9 cellular contexts compared by ENCODE assay signal in the genomic region with DNA sequence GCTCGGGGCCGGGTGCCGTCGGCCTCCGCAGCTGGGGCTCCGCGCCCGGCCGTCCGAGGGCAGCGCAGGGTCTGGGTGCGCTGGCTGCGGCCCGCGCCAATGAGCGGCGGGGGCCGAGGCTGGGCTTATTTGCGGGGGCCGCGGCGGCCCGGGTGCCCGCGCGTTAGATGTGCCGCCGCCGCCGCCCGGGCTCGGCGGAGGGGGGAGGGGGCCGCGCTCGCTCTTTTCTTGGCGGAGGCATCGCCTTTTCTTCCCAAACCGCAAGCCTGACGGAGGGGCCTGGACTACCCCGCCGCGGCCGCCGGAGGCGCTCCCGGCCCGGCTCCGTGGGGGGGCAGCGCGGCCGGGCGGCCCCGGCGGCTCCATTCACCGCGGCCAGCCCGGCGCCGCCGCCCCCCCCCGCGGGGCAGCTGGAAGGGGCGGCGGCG. TPM values are rescaled to one million over a fixed set of nuclear protein-coding genes. Genes with fewer than 3 reads are reported as not detected.
DNase-seq lines count a peak whose midpoint lies in the region; ATAC-seq and TF ChIP-seq lines count a peak whose summit lies in the region.
"Had no signal": no experiment of that assay in that cellular context is flagged by ENCODE, and none has a peak within 500 bp of the region (broad histone marks: within the 10 kb centered on the region; RNA-seq: fewer than 3 reads in every experiment).

TSS of gene NOTUM (minus strand) at position 101 of the 428 bp plus-strand sequence. CDS start 278 bp downstream, outside the sequence.

- peak within 1 kb of the TSS; percentile 44; the same call in 1 of the 2 replicates for H3K4me3 Mint-ChIP-seq in WTC11
- H3K4me3 Mint-ChIP-seq: activated T-cell treated with anti-CD3 and anti-CD28 coated beads, Interleukin-2, amount 50 U/mL, for 24 hours had no signal

- H3K9me3 Mint-ChIP-seq in WTC11 = no peaks in the 10 kb centered on the region
- H3K9me3 Mint-ChIP-seq: activated T-cell treated with anti-CD3 and anti-CD28 coated beads, Interleukin-2, amount 50 U/mL, for 24 hours had no signal

- no peaks in the 10 kb centered on the region for H3K36me3 Mint-ChIP-seq in WTC11

- H3K27ac ChIP-seq in lower lobe of right lung = no peak within 1 kb of the TSS

- intact Hi-C loops in lower lobe of right lung (cut with DNase I) = no loop called here

- H3K4me3 ChIP-seq in HAP-1 = peak within 1 kb of the TSS; percentile 37
- peak within 1 kb of the TSS; percentile 58 for H3K4me3 ChIP-seq in lower lobe of right lung

- peaks cover 8% of the 10 kb centered on the region for H3K27me3 ChIP-seq in HAP-1 (ENCODE audit: low read depth)
- H3K27me3 ChIP-seq in lower lobe of right lung (ENCODE audit: low read depth) = peaks cover 51% of the 10 kb centered on the region

- no peak within 1 kb of the TSS for H3K27ac Mint-ChIP-seq in WTC11
- H3K27ac Mint-ChIP-seq: activated T-cell treated with anti-CD3 and anti-CD28 coated beads, Interleukin-2, amount 50 U/mL, for 24 hours had no signal

- CTCF ChIA-PET in WTC11 (lab: Charles Lee) = interaction anchor here (0.6 to 4.6 kb wide), 11 partner anchors 16 to 193 kb away, joined by 3 to 56 read pairs (median 5); partner anchors contain the start of genes CENPX, DCXR, LRRC45 and MAFG

- peaks cover 81% of the 10 kb centered on the region for H3K27me3 Mint-ChIP-seq in WTC11 (ENCODE audit: low read depth)

- ATAC-seq in WTC11 (peak; percentile 35), lower lobe of right lung (no peak), GM18858 (IDR thresholded peaks at IDR 0.05; ENCODE audit: unreplicated experiment) (no peak), HG03565 (IDR thresholded peaks at IDR 0.05; ENCODE audit: unreplicated experiment) (no peak)

- no peaks in the 10 kb centered on the region for H3K9me3 ChIP-seq in HAP-1
- H3K9me3 ChIP-seq in lower lobe of right lung = no peaks in the 10 kb centered on the region

- in situ Hi-C loops in HAP-1 (cut with MboI; ENCODE audit: low sequenced_read_pairs) = no loop called here

- no peak for DNase-seq in AG09319 (ENCODE audit: extremely low read depth, low read depth)
- peak; percentile 41 to 77 for DNase-seq in HAP-1 (ENCODE audit: low spot score in 2 of 2)
- peak; percentile 66 for DNase-seq in WTC11 (ENCODE audit: low spot score)
- DNase-seq in lower lobe of right lung = no peak
- DNase-seq in UCSD-AML1 (lab: John Stamatoyannopoulos, UW; ENCODE audit: unreplicated experiment) = no peak
- no peak for DNase-seq in mucosa of gallbladder (ENCODE audit: low spot score)

- TF ChIP-seq CTCF in AG09319 (IDR thresholded peaks at IDR 0.05; ENCODE audit: low read depth, low read length) (peak; percentile 12), WTC11 (IDR thresholded peaks at IDR 0.05) (no peak), lower lobe of right lung (IDR thresholded peaks at IDR 0.05) (no peak)

- peaks cover 6% of the 10 kb centered on the region; the same call in 1 of the 2 replicates for H3K4me1 Mint-ChIP-seq in WTC11

- H3K36me3 ChIP-seq in HAP-1 (replicated peaks) = no peaks in the 10 kb centered on the region
- no peaks in the 10 kb centered on the region for H3K36me3 ChIP-seq in lower lobe of right lung

- POLR2A ChIA-PET in WTC11 (lab: Charles Lee) = interaction anchor here (0.5 to 1.0 kb wide), 2 partner anchors 13 to 24 kb away, joined by 3 read pairs; partner anchors contain the start of gene PYCR1

- H3K4me1 ChIP-seq in HAP-1 (no peaks in the 10 kb centered on the region; the same call in 1 of the 2 replicates), lower lobe of right lung (peaks cover 15% of the 10 kb centered on the region)

TF ChIP-seq in WTC11, 78 proteins besides CTCF, POLR2A, EP300 and RAD21:
- TF ChIP-seq, protein P1, sequence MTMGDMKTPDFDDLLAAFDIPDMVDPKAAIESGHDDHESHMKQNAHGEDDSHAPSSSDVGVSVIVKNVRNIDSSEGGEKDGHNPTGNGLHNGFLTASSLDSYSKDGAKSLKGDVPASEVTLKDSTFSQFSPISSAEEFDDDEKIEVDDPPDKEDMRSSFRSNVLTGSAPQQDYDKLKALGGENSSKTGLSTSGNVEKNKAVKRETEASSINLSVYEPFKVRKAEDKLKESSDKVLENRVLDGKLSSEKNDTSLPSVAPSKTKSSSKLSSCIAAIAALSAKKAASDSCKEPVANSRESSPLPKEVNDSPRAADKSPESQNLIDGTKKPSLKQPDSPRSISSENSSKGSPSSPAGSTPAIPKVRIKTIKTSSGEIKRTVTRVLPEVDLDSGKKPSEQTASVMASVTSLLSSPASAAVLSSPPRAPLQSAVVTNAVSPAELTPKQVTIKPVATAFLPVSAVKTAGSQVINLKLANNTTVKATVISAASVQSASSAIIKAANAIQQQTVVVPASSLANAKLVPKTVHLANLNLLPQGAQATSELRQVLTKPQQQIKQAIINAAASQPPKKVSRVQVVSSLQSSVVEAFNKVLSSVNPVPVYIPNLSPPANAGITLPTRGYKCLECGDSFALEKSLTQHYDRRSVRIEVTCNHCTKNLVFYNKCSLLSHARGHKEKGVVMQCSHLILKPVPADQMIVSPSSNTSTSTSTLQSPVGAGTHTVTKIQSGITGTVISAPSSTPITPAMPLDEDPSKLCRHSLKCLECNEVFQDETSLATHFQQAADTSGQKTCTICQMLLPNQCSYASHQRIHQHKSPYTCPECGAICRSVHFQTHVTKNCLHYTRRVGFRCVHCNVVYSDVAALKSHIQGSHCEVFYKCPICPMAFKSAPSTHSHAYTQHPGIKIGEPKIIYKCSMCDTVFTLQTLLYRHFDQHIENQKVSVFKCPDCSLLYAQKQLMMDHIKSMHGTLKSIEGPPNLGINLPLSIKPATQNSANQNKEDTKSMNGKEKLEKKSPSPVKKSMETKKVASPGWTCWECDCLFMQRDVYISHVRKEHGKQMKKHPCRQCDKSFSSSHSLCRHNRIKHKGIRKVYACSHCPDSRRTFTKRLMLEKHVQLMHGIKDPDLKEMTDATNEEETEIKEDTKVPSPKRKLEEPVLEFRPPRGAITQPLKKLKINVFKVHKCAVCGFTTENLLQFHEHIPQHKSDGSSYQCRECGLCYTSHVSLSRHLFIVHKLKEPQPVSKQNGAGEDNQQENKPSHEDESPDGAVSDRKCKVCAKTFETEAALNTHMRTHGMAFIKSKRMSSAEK (CRISPR knock-in tag; IDR thresholded peaks at IDR 0.05; ENCODE audit: borderline replicate concordance) = no peak
- TF ChIP-seq, protein P2, sequence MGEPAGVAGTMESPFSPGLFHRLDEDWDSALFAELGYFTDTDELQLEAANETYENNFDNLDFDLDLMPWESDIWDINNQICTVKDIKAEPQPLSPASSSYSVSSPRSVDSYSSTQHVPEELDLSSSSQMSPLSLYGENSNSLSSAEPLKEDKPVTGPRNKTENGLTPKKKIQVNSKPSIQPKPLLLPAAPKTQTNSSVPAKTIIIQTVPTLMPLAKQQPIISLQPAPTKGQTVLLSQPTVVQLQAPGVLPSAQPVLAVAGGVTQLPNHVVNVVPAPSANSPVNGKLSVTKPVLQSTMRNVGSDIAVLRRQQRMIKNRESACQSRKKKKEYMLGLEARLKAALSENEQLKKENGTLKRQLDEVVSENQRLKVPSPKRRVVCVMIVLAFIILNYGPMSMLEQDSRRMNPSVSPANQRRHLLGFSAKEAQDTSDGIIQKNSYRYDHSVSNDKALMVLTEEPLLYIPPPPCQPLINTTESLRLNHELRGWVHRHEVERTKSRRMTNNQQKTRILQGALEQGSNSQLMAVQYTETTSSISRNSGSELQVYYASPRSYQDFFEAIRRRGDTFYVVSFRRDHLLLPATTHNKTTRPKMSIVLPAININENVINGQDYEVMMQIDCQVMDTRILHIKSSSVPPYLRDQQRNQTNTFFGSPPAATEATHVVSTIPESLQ (CRISPR knock-in tag; IDR thresholded peaks at IDR 0.05) = no peak
- TF ChIP-seq, protein P3, sequence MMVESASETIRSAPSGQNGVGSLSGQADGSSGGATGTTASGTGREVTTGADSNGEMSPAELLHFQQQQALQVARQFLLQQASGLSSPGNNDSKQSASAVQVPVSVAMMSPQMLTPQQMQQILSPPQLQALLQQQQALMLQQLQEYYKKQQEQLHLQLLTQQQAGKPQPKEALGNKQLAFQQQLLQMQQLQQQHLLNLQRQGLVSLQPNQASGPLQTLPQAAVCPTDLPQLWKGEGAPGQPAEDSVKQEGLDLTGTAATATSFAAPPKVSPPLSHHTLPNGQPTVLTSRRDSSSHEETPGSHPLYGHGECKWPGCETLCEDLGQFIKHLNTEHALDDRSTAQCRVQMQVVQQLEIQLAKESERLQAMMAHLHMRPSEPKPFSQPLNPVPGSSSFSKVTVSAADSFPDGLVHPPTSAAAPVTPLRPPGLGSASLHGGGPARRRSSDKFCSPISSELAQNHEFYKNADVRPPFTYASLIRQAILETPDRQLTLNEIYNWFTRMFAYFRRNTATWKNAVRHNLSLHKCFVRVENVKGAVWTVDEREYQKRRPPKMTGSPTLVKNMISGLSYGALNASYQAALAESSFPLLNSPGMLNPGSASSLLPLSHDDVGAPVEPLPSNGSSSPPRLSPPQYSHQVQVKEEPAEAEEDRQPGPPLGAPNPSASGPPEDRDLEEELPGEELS (CRISPR knock-in tag; IDR thresholded peaks at IDR 0.05) = no peak
- no peak for TF ChIP-seq ZNF396 (CRISPR knock-in tag; IDR thresholded peaks at IDR 0.05; ENCODE audit: borderline replicate concordance)
- no peak for TF ChIP-seq ZNF671 (CRISPR knock-in tag; IDR thresholded peaks at IDR 0.05)
- no peak for TF ChIP-seq SP1 (CRISPR knock-in tag; conservative IDR thresholded peaks at IDR 0.05)
- TF ChIP-seq ZNF219 (CRISPR knock-in tag; IDR thresholded peaks at IDR 0.05; ENCODE audit: borderline replicate concordance) = no peak
- no peak for TF ChIP-seq ZBTB21 (CRISPR knock-in tag; IDR thresholded peaks at IDR 0.05; ENCODE audit: borderline replicate concordance)

RNA-seq across cellular contexts. Expression of gene NOTUM, which starts in this region (rescaled TPM):
- 1.2 to 1.9 TPM (median 1.7 TPM) in 3 replicates for total RNA-seq in WTC11 (2021)
- 4.4 TPM for total RNA-seq in lower lobe of right lung
- 1.3 TPM for total RNA-seq in mucosa of gallbladder

Comparison
In these comparisons a context has a peak if more than half of its experiments do, and no peak if none do; other contexts are left out.
1. DNase-seq: peak in HAP-1 (2 of 2) and WTC11 (single experiment); none in AG09319 (single experiment), lower lobe of right lung (single experiment), UCSD-AML1 (single experiment) and mucosa of gallbladder (single experiment).